In the genomic region with DNA sequence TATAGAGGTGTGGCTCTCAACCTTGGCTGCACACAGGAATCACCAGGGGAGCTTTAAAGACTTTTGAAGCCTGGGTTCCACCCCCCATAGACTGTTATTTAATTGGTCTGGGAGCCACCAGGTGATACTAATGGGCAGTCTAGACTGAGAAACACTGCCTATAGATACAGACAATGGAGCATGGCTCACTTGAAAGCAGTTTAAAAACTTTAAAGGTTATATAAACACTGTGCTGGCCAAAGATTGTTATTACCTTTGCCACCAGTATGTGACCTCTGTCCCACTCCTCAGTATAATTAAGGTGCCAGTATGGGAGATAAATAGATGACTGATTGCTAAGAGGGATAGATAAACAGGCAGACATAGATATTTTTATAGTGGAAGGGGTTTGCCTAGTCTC, we compare ENCODE assay signal across 2 cellular contexts.
TF ChIP-seq lines count a peak whose summit lies in the region.

No MANE protein-coding gene starts in this region.

TF ChIP-seq in SK-N-SH, 30 proteins besides CTCF, POLR2A, EP300 and RAD21 (continued from another document):
- TF ChIP-seq, protein P1, sequence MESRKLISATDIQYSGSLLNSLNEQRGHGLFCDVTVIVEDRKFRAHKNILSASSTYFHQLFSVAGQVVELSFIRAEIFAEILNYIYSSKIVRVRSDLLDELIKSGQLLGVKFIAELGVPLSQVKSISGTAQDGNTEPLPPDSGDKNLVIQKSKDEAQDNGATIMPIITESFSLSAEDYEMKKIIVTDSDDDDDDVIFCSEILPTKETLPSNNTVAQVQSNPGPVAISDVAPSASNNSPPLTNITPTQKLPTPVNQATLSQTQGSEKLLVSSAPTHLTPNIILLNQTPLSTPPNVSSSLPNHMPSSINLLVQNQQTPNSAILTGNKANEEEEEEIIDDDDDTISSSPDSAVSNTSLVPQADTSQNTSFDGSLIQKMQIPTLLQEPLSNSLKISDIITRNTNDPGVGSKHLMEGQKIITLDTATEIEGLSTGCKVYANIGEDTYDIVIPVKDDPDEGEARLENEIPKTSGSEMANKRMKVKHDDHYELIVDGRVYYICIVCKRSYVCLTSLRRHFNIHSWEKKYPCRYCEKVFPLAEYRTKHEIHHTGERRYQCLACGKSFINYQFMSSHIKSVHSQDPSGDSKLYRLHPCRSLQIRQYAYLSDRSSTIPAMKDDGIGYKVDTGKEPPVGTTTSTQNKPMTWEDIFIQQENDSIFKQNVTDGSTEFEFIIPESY (IDR thresholded peaks at IDR 0.05; ENCODE audit: borderline replicate concordance, low read depth), result no peak
- no peak for TF ChIP-seq ELF1 (IDR thresholded peaks at IDR 0.05)
- no peak for TF ChIP-seq POLR2AphosphoS5 (IDR thresholded peaks at IDR 0.05; ENCODE audit: low read depth, low read length)
- no peak for TF ChIP-seq TAF1 (IDR thresholded peaks at IDR 0.05; ENCODE audit: borderline replicate concordance, low read depth, low read length)

TF ChIP-seq in SK-N-SH treated with all-trans-retinoic acid at 6 μM for 48 hours, 23 proteins besides CTCF, POLR2A, EP300 and RAD21 (continued from another document):
- TF ChIP-seq, protein P2, sequence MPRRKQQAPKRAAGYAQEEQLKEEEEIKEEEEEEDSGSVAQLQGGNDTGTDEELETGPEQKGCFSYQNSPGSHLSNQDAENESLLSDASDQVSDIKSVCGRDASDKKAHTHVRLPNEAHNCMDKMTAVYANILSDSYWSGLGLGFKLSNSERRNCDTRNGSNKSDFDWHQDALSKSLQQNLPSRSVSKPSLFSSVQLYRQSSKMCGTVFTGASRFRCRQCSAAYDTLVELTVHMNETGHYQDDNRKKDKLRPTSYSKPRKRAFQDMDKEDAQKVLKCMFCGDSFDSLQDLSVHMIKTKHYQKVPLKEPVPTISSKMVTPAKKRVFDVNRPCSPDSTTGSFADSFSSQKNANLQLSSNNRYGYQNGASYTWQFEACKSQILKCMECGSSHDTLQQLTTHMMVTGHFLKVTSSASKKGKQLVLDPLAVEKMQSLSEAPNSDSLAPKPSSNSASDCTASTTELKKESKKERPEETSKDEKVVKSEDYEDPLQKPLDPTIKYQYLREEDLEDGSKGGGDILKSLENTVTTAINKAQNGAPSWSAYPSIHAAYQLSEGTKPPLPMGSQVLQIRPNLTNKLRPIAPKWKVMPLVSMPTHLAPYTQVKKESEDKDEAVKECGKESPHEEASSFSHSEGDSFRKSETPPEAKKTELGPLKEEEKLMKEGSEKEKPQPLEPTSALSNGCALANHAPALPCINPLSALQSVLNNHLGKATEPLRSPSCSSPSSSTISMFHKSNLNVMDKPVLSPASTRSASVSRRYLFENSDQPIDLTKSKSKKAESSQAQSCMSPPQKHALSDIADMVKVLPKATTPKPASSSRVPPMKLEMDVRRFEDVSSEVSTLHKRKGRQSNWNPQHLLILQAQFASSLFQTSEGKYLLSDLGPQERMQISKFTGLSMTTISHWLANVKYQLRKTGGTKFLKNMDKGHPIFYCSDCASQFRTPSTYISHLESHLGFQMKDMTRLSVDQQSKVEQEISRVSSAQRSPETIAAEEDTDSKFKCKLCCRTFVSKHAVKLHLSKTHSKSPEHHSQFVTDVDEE (CRISPR knock-in tag; IDR thresholded peaks at IDR 0.05), result no peak
- TF ChIP-seq ESRRG (CRISPR knock-in tag; IDR thresholded peaks at IDR 0.05) (no peak), BACH2 (CRISPR knock-in tag; IDR thresholded peaks at IDR 0.05; ENCODE audit: borderline replicate concordance) (no peak), GLIS3 (CRISPR knock-in tag; IDR thresholded peaks at IDR 0.05) (no peak), RARB (CRISPR knock-in tag; IDR thresholded peaks at IDR 0.05) (no peak), OSR1 (CRISPR knock-in tag; IDR thresholded peaks at IDR 0.05) (no peak), TCF4 (CRISPR knock-in tag; IDR thresholded peaks at IDR 0.05; ENCODE audit: borderline replicate concordance) (no peak)
- TF ChIP-seq, protein P3, sequence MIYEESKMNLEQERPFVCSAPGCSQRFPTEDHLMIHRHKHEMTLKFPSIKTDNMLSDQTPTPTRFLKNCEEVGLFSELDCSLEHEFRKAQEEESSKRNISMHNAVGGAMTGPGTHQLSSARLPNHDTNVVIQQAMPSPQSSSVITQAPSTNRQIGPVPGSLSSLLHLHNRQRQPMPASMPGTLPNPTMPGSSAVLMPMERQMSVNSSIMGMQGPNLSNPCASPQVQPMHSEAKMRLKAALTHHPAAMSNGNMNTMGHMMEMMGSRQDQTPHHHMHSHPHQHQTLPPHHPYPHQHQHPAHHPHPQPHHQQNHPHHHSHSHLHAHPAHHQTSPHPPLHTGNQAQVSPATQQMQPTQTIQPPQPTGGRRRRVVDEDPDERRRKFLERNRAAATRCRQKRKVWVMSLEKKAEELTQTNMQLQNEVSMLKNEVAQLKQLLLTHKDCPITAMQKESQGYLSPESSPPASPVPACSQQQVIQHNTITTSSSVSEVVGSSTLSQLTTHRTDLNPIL (CRISPR knock-in tag; IDR thresholded peaks at IDR 0.05; ENCODE audit: low read depth), result no peak
- TF ChIP-seq, protein P4, sequence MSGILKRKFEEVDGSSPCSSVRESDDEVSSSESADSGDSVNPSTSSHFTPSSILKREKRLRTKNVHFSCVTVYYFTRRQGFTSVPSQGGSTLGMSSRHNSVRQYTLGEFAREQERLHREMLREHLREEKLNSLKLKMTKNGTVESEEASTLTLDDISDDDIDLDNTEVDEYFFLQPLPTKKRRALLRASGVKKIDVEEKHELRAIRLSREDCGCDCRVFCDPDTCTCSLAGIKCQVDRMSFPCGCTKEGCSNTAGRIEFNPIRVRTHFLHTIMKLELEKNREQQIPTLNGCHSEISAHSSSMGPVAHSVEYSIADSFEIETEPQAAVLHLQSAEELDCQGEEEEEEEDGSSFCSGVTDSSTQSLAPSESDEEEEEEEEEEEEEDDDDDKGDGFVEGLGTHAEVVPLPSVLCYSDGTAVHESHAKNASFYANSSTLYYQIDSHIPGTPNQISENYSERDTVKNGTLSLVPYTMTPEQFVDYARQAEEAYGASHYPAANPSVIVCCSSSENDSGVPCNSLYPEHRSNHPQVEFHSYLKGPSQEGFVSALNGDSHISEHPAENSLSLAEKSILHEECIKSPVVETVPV (CRISPR knock-in tag; IDR thresholded peaks at IDR 0.05), result no peak
